8 cellular contexts compared by ENCODE assay signal in genomic region chr16:27355610-27356009, GRCh38. TPM values are rescaled to one million over a fixed set of nuclear protein-coding genes. Genes with fewer than 3 reads are reported as not detected.
A peak's percentile ranks its signal among the peaks of the same experiment; 100 is the strongest.
DNase-seq lines count a peak whose midpoint lies in the region; ATAC-seq and TF ChIP-seq lines count a peak whose summit lies in the region.

No MANE protein-coding gene starts in this region.

- no peak for DNase-seq in GM10248 (ENCODE audit: extremely low spot score)
- DNase-seq in amniotic epithelial cell (ENCODE audit: low read depth): peak; percentile 50
- DNase-seq in left lung: no peak
- no peak for DNase-seq in NCI-H1417 (lab: John Stamatoyannopoulos, UW)
- no peak for DNase-seq in NCI-H1436 (lab: John Stamatoyannopoulos, UW)
- DNase-seq in NK-92 (lab: John Stamatoyannopoulos, UW; ENCODE audit: unreplicated experiment): no peak

- peak; percentile 60 for ATAC-seq in left lung
- ATAC-seq in HG02840 (IDR thresholded peaks at IDR 0.05; ENCODE audit: low FRiP score, unreplicated experiment): no peak

- H3K9me3 ChIP-seq in OCI-LY1 (ENCODE audit: low read length) (no peaks in the 10 kb centered on the region), left lung (no peaks in the 10 kb centered on the region)

- peak; percentile 29 for TF ChIP-seq CTCF in GM10248 (IDR thresholded peaks at IDR 0.05; ENCODE audit: control extremely low read depth, extremely low read depth, low read depth, missing control alignments)
- TF ChIP-seq CTCF in OCI-LY1 (IDR thresholded peaks at IDR 0.05; ENCODE audit: low read length): peak; percentile 63
- TF ChIP-seq CTCF in left lung (IDR thresholded peaks at IDR 0.05): peak in 1 of 2 donors; percentile 48

- no peaks in the 10 kb centered on the region for H3K27me3 ChIP-seq in OCI-LY1 (ENCODE audit: insufficient read depth, low read length)
- H3K27me3 ChIP-seq in left lung: no peaks in the 10 kb centered on the region

- H3K36me3 ChIP-seq in OCI-LY1 (ENCODE audit: insufficient read depth, low read length) (peaks cover 78% of the 10 kb centered on the region), left lung (peaks cover 0 to 100% of the 10 kb centered on the region in 2 donors)

- H3K9me2 ChIP-seq in OCI-LY1 (ENCODE audit: low read depth, low read length): no peaks in the 10 kb centered on the region

- intact Hi-C loops in left lung (cut with DNase I): no loop called here

- CTCF ChIA-PET in GM10248 (lab: Yijun Ruan, JAX): interaction anchor here (1.2 to 3.6 kb wide), 8 partner anchors 9 to 204 kb away, joined by 3 to 21 read pairs (median 5); no protein-coding TSS in a partner anchor

- no peaks in the 10 kb centered on the region for H3K79me2 ChIP-seq in OCI-LY1 (ENCODE audit: insufficient read depth, low read length)

- H3K27ac ChIP-seq in OCI-LY1 (ENCODE audit: low read depth, low read length, poor library complexity, severe bottlenecking) (no peak overlapping the region), left lung (peak overlapping the region in 1 of 2 donors; percentile 13)

- H2AFZ ChIP-seq in OCI-LY1 (ENCODE audit: low read length): no peak overlapping the region

- POLR2A ChIA-PET in GM10248 (lab: Yijun Ruan, JAX): no interaction called here

- no peaks in the 10 kb centered on the region for H4K20me1 ChIP-seq in OCI-LY1 (ENCODE audit: insufficient read depth, low read length)

- no peaks in the 10 kb centered on the region for H3F3A ChIP-seq in OCI-LY1 (ENCODE audit: insufficient read depth, low read length)

- H3K9ac ChIP-seq in OCI-LY1 (ENCODE audit: low read length): no peak overlapping the region

- H3K4me2 ChIP-seq in OCI-LY1 (ENCODE audit: low read length): no peak overlapping the region

- H3K4me1 ChIP-seq in OCI-LY1 (ENCODE audit: insufficient read depth, low read length, severe bottlenecking) (no peaks in the 10 kb centered on the region), left lung (no peaks in the 10 kb centered on the region)

- H3K4me3 ChIP-seq in OCI-LY1 (ENCODE audit: low read depth, low read length, poor library complexity, severe bottlenecking) (no peak overlapping the region), left lung (no peak overlapping the region)

RNA-seq across cellular contexts. Expression of gene IL4R, which starts 41.8 kb away (rescaled TPM):
- 100 to 1,000 TPM in 1 of 2 donors, 10 to 100 TPM in 1; 80.3 to 133 TPM for total RNA-seq in left lung

RNA-seq across cellular contexts. Expression of gene IL21R, which starts 46.4 kb away (rescaled TPM):
- total RNA-seq in left lung: 1 to 10 TPM; 3.9 to 4.2 TPM
